21 cellular contexts compared by ENCODE assay signal in the genomic region with DNA sequence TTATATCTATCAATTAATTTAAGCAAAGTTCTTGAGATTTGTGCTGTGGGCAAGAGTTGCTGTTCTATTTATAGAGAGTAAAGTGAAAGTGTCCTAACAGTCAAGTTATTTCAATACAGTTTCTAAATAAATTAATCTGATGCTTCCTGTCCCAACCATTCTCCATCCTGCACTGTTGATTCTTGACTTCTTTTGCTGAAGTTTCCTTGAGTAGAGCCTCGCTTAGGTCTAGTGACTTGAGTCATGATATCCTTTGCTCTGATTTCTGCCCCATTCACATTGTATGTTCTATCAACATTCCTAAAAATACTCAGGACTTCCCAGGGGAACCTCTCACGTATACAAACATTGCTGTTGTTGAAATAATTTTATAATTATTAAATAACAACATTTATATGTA.
DNase-seq lines count a peak whose midpoint lies in the region; FAIRE-seq and TF ChIP-seq lines count a peak whose summit lies in the region.
"Had no signal": no experiment of that assay in that cellular context is flagged by ENCODE, and none has a peak within 500 bp of the region (broad histone marks: within the 10 kb centered on the region; RNA-seq: fewer than 3 reads in every experiment).

No MANE protein-coding gene starts in this region.

- H3K27ac ChIP-seq in BLaER1 (no peak overlapping the region), OCI-LY1 (ENCODE audit: low read depth, low read length, poor library complexity, severe bottlenecking) (no peak overlapping the region), endothelial cell of umbilical vein (ENCODE audit: insufficient read depth, low read depth, low read length) (no peak overlapping the region)
- H3K27ac ChIP-seq: C4-2B had no signal

- H4K20me1 ChIP-seq in BLaER1 (no peaks in the 10 kb centered on the region), OCI-LY1 (ENCODE audit: insufficient read depth, low read length) (no peaks in the 10 kb centered on the region), endothelial cell of umbilical vein (replicated peaks; ENCODE audit: control insufficient read depth, extremely low read depth, insufficient read depth, low read length) (no peaks in the 10 kb centered on the region)

- TF ChIP-seq CTCF in OCI-LY1 (IDR thresholded peaks at IDR 0.05; ENCODE audit: low read length) (no peak), endothelial cell of umbilical vein (IDR thresholded peaks at IDR 0.05; ENCODE audit: extremely low read depth in 1 of 2, insufficient read depth in 1 of 2, low read depth in 1 of 2, low read length in 2 of 2) (no peak), nephron progenitor cell (IDR thresholded peaks at IDR 0.05) (no peak)

- CTCF ChIA-PET in endothelial cell of umbilical vein (lab: Charles Lee), result interaction anchor here (1.0 kb wide), 1 partner anchor 20 kb away, joined by 3 read pairs; no protein-coding TSS in a partner anchor

- H3K4me3 ChIP-seq in BLaER1 (no peak overlapping the region), OCI-LY1 (ENCODE audit: low read depth, low read length, poor library complexity, severe bottlenecking) (no peak overlapping the region), endothelial cell of umbilical vein (replicated peaks in 1 of 3; ENCODE audit: insufficient read depth in 1 of 3, low read depth in 1 of 3, low read length in 3 of 3) (no peak overlapping the region)
- H3K4me3 ChIP-seq: GM23338 had no signal

- DNase-seq in endothelial cell of umbilical vein (ENCODE audit: low read depth, low spot score) (no peak), nephron progenitor cell (no peak), NCI-H526 (lab: John Stamatoyannopoulos, UW) (no peak), NCI-H1436 treated with DMSO at 0.1 percent for 48 hours (lab: John Stamatoyannopoulos, UW) (no peak), NCI-H146 treated with DMSO at 0.1 percent for 48 hours (lab: John Stamatoyannopoulos, UW; ENCODE audit: unreplicated experiment) (no peak), SHP77 treated with DMSO at 0.1 percent for 48 hours (lab: John Stamatoyannopoulos, UW) (no peak)
- DNase-seq: 8988T; Caco-2; CD4-positive, alpha-beta T cell; HCEC 1CT had no signal

- no peaks in the 10 kb centered on the region for H3K36me3 Mint-ChIP-seq in nephron progenitor cell (ENCODE audit: low read depth)

- peak overlapping the region; percentile 45 for H3K4me2 ChIP-seq in BLaER1
- no peak overlapping the region for H3K4me2 ChIP-seq in OCI-LY1 (ENCODE audit: low read length)
- H3K4me2 ChIP-seq in endothelial cell of umbilical vein (ENCODE audit: insufficient read depth, low read length), result peak overlapping the region; percentile 11
- H3K4me2 ChIP-seq: GM23338 had no signal

- peak overlapping the region; percentile 43 for H3K27ac Mint-ChIP-seq in nephron progenitor cell
- H3K27ac Mint-ChIP-seq: B cell; CD4-positive, alpha-beta T cell; GM23338 had no signal

- no peaks in the 10 kb centered on the region for H3K9me1 ChIP-seq in endothelial cell of umbilical vein (replicated peaks; ENCODE audit: control insufficient read depth, extremely low read depth, insufficient read depth, low read length)

- BruUV-seq in endothelial cell of umbilical vein (replicated peaks; lab: Mats Ljungman, UMichigan), result no TSS peak

- intact Hi-C loops in endothelial cell of umbilical vein (cut with micrococcal nuclease), result no loop called here

- H3F3A ChIP-seq in OCI-LY1 (ENCODE audit: insufficient read depth, low read length), result no peaks in the 10 kb centered on the region

- TF ChIP-seq POLR2A in endothelial cell of umbilical vein (IDR thresholded peaks at IDR 0.05; ENCODE audit: low read depth, low read length), result no peak

- no peaks in the 10 kb centered on the region for H3K79me2 ChIP-seq in OCI-LY1 (ENCODE audit: insufficient read depth, low read length)
- H3K79me2 ChIP-seq in endothelial cell of umbilical vein (ENCODE audit: control insufficient read depth, insufficient read depth, low read length), result no peaks in the 10 kb centered on the region

- H3K9me3 ChIP-seq in BLaER1 (no peaks in the 10 kb centered on the region), OCI-LY1 (ENCODE audit: low read length) (no peaks in the 10 kb centered on the region), endothelial cell of umbilical vein (replicated peaks; ENCODE audit: control insufficient read depth, insufficient read depth, low read length) (no peaks in the 10 kb centered on the region)
- H3K9me3 ChIP-seq: Caco-2 had no signal

- no peaks in the 10 kb centered on the region for H3K9me3 Mint-ChIP-seq in nephron progenitor cell
- H3K9me3 Mint-ChIP-seq: CD4-positive, alpha-beta T cell; GM23338 had no signal

- no peaks in the 10 kb centered on the region for H3K36me3 ChIP-seq in BLaER1
- H3K36me3 ChIP-seq in OCI-LY1 (ENCODE audit: insufficient read depth, low read length), result no peaks in the 10 kb centered on the region
- H3K36me3 ChIP-seq in endothelial cell of umbilical vein (ENCODE audit: control insufficient read depth in 2 of 2, extremely low read depth in 1 of 2, insufficient read depth in 2 of 2, low read length in 2 of 2), result no peaks in the 10 kb centered on the region

- H3K4me1 Mint-ChIP-seq in nephron progenitor cell, result no peaks in the 10 kb centered on the region
- H3K4me1 Mint-ChIP-seq: B cell, GM23338 had no signal

- 0 out of 2 replicates have a peak overlapping the region, but pooled peaks have one; percentile 14 for H2AFZ ChIP-seq in OCI-LY1 (ENCODE audit: low read length)
- H2AFZ ChIP-seq in endothelial cell of umbilical vein (ENCODE audit: low read depth, low read length), result no peak overlapping the region

- no peak overlapping the region for H3K9ac ChIP-seq in BLaER1
- H3K9ac ChIP-seq in OCI-LY1 (ENCODE audit: low read length), result no peak overlapping the region
- no peak overlapping the region for H3K9ac ChIP-seq in endothelial cell of umbilical vein (replicated peaks; ENCODE audit: extremely low read depth, insufficient read depth, low read length)

- dilution Hi-C loops in endothelial cell of umbilical vein (cut with MboI; ENCODE audit: extremely low pct_ligation_motif_present, low sequenced_read_pairs), result no loop called here

- H3K27me3 ChIP-seq in BLaER1, result no peaks in the 10 kb centered on the region
- no peaks in the 10 kb centered on the region for H3K27me3 ChIP-seq in OCI-LY1 (ENCODE audit: insufficient read depth, low read length)
- H3K27me3 ChIP-seq in endothelial cell of umbilical vein (ENCODE audit: control insufficient read depth in 2 of 2, insufficient read depth in 2 of 2, low read length in 2 of 2), result no peaks in the 10 kb centered on the region

- POLR2A ChIA-PET in endothelial cell of umbilical vein (lab: Charles Lee), result no interaction called here

- peaks cover 3% of the 10 kb centered on the region for H3K27me3 Mint-ChIP-seq in nephron progenitor cell (ENCODE audit: low read depth, poor library complexity)
- H3K27me3 Mint-ChIP-seq: B cell; CD4-positive, alpha-beta T cell had no signal

- H3K9me2 ChIP-seq in OCI-LY1 (ENCODE audit: low read depth, low read length), result no peaks in the 10 kb centered on the region

- FAIRE-seq in endothelial cell of umbilical vein (lab: Jason Lieb, UNC), result no peak
- FAIRE-seq: D721Med, G401.6, GM12891, GM19239, H54, HepG2 had no signal

- H3K4me1 ChIP-seq in BLaER1 (peaks cover 11% of the 10 kb centered on the region), OCI-LY1 (ENCODE audit: insufficient read depth, low read length, severe bottlenecking) (peaks cover 20% of the 10 kb centered on the region), endothelial cell of umbilical vein (ENCODE audit: control insufficient read depth, extremely low read depth, insufficient read depth, low read length) (peaks cover 4% of the 10 kb centered on the region)
- H3K4me1 ChIP-seq: Caco-2 had no signal

- no peak overlapping the region for H3K4me3 Mint-ChIP-seq in nephron progenitor cell
- H3K4me3 Mint-ChIP-seq: B cell; CD4-positive, alpha-beta T cell; GM23338 had no signal

TF ChIP-seq in endothelial cell of umbilical vein, 7 proteins besides CTCF, POLR2A, EP300 and RAD21:
- TF ChIP-seq GATA2 (IDR thresholded peaks at IDR 0.05; ENCODE audit: insufficient read depth, insufficient read length, low read depth, low read length) (no peak), MAX (IDR thresholded peaks at IDR 0.05; ENCODE audit: insufficient read depth, insufficient read length) (no peak), EZH2 (IDR thresholded peaks at IDR 0.05; ENCODE audit: borderline replicate concordance, low read depth, low read length, severe bottlenecking) (no peak), POLR2AphosphoS5 (IDR thresholded peaks at IDR 0.05; ENCODE audit: insufficient read depth, low read depth, low read length) (no peak), JUN (IDR thresholded peaks at IDR 0.05; ENCODE audit: borderline replicate concordance, insufficient read depth, insufficient read length, low read depth) (no peak)
